ENCODE assay signal across 1 cellular context in genomic region chr7:27134392-27134791, GRCh38.
TF ChIP-seq lines count a peak whose summit lies in the region.

No MANE protein-coding gene starts in this region.

TF ChIP-seq in HepG2, 621 proteins besides CTCF, POLR2A, EP300 and RAD21:
- TF ChIP-seq TRIM24 (CRISPR knock-in tag; IDR thresholded peaks at IDR 0.05) (no peak), RBFOX2 (IDR thresholded peaks at IDR 0.05; ENCODE audit: low read depth, low read length) (no peak), FOSL2 (CRISPR knock-in tag; IDR thresholded peaks at IDR 0.05) (0 out of 2 replicates have a peak, but pooled peaks have one; percentile 14)
